Comparison of ENCODE assay signal across 20 cellular contexts in the genomic region with DNA sequence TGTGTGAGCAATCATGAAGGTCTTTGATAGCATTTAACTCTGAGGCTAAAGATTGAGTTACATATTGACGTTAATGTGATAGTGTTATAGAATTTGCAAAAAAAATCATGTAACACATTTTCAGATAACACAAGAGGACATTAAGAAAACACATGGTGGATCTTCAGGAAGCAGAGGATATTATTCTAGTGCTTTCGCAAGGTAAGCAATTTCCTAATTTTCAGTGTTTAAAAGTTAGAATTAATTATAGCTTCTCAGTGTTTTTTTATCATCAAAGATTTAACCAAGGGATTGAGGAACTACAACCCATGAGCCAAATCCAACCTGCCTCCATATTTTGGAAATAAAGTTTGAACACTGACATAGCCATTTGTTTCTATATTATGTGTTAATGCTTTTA.
DNase-seq lines count a peak whose midpoint lies in the region; ATAC-seq, FAIRE-seq and TF ChIP-seq lines count a peak whose summit lies in the region.
"Had no signal": no experiment of that assay in that cellular context is flagged by ENCODE, and none has a peak within 500 bp of the region (broad histone marks: within the 10 kb centered on the region; RNA-seq: fewer than 3 reads in every experiment).

No MANE protein-coding gene starts in this region.

- H3K79me1 ChIP-seq in IMR-90 (ENCODE audit: low read depth in 1 of 2, low read length in 2 of 2) = peaks cover 16 to 22% of the 10 kb centered on the region in 2 experiments

- no peak overlapping the region for H2AK5ac ChIP-seq in IMR-90 (ENCODE audit: low read depth, low read length)

- H3K79me2 ChIP-seq in K562 (ENCODE audit: control insufficient read depth, insufficient read depth, low read length) = no peaks in the 10 kb centered on the region

- in situ Hi-C loops in IMR-90 (cut with MboI; ENCODE audit: low sequenced_read_pairs) (loop anchor here (10.0 kb wide), 1 partner anchor 115 kb away; no protein-coding TSS in a partner anchor), K562 (cut with MboI) (no loop called here)

- TF ChIP-seq RAD21 in A549 (conservative IDR thresholded peaks at IDR 0.05 in 1 of 2, IDR thresholded peaks at IDR 0.05 in 1 of 2) (no peak), IMR-90 (IDR thresholded peaks at IDR 0.05; ENCODE audit: low read length) (no peak), K562 (CRISPR knock-in tag; conservative IDR thresholded peaks at IDR 0.05 in 1 of 2, IDR thresholded peaks at IDR 0.05 in 1 of 2) (no peak)

- no peak overlapping the region for H3K56ac ChIP-seq in IMR-90 (ENCODE audit: extremely low read depth, insufficient read depth, low read length)

- no peak overlapping the region for H3K9ac ChIP-seq in IMR-90 (ENCODE audit: low read depth, low read length)
- H3K9ac ChIP-seq in K562 (ENCODE audit: insufficient read depth in 1 of 2, low read depth in 2 of 2, low read length in 2 of 2) = no peak overlapping the region
- H3K9ac ChIP-seq: BLaER1, GM23248 had no signal

- 0 out of 3 replicates have a peak, but pooled peaks cover 3% of the 10 kb centered on the region for H3K4me1 ChIP-seq in A549
- H3K4me1 ChIP-seq in IMR-90 (ENCODE audit: control insufficient read depth, insufficient read depth, low read length) = peaks cover 3% of the 10 kb centered on the region
- no peaks in the 10 kb centered on the region for H3K4me1 ChIP-seq in K562 (replicated peaks in 1 of 2; ENCODE audit: control insufficient read depth in 2 of 2, insufficient read depth in 2 of 2, low read length in 2 of 2)

- H3K9me1 ChIP-seq in IMR-90 (ENCODE audit: insufficient read depth, low read length) (peaks cover 3% of the 10 kb centered on the region; the same call in 1 of the 2 replicates), K562 (ENCODE audit: control insufficient read depth, insufficient read depth, low read length) (no peaks in the 10 kb centered on the region)

- H3K14ac ChIP-seq in IMR-90 (replicated peaks; ENCODE audit: low read depth, low read length) = no peak overlapping the region

- POLR2A ChIA-PET in A549 (lab: Yijun Ruan, JAX) (no interaction called here), IMR-90 (lab: Charles Lee; ENCODE audit: unreplicated experiment) (no interaction called here), K562 (lab: Yijun Ruan, JAX) (no interaction called here)

- H3K27me3 ChIP-seq in IMR-90 (ENCODE audit: control insufficient read depth, insufficient read depth, low read length) (no peaks in the 10 kb centered on the region), K562 (ENCODE audit: control insufficient read depth in 2 of 2, insufficient read depth in 2 of 2, low read length in 2 of 2) (no peaks in the 10 kb centered on the region)
- H3K27me3 ChIP-seq: BLaER1 had no signal

- dilution Hi-C loops in IMR-90 (cut with HindIII; ENCODE audit: low sequenced_read_pairs, unreplicated experiment) = no loop called here

- CTCF ChIA-PET in A549 (lab: Yijun Ruan, JAX) (interaction anchor here (1.0 to 2.5 kb wide), 3 partner anchors 81 to 359 kb away, joined by 3 to 7 read pairs (median 3); no protein-coding TSS in a partner anchor), IMR-90 (lab: Yijun Ruan, JAX) (no interaction called here), K562 (lab: Yijun Ruan, JAX; ENCODE audit: low intra/inter-chr PET ratio) (interaction anchor here (1.8 kb wide), 1 partner anchor 352 kb away, joined by 5 read pairs; no protein-coding TSS in a partner anchor)

- TF ChIP-seq POLR2A in A549 (IDR thresholded peaks at IDR 0.05; ENCODE audit: low read length) (no peak), IMR-90 (IDR thresholded peaks at IDR 0.05; ENCODE audit: low read depth, low read length) (no peak), K562 (conservative IDR thresholded peaks at IDR 0.05) (no peak)

- no peak overlapping the region for H2BK15ac ChIP-seq in IMR-90 (ENCODE audit: low read depth, low read length)

- H2AK9ac ChIP-seq in IMR-90 (replicated peaks; ENCODE audit: low read depth, low read length, poor library complexity) = no peak overlapping the region

- H3K9me3 ChIP-seq in A549 (no peaks in the 10 kb centered on the region), IMR-90 (ENCODE audit: control insufficient read depth, insufficient read depth, low read length) (no peaks in the 10 kb centered on the region), K562 (replicated peaks; ENCODE audit: control insufficient read depth, insufficient read depth, low read depth, low read length) (no peaks in the 10 kb centered on the region; the same call in 1 of the 2 replicates)

- H4K5ac ChIP-seq in IMR-90 (ENCODE audit: low read depth, low read length) = no peak overlapping the region

- H3K4ac ChIP-seq in IMR-90 (ENCODE audit: low read depth, low read length) = no peak overlapping the region

- H3K36me3 ChIP-seq in IMR-90 (ENCODE audit: control insufficient read depth, insufficient read depth, low read length) (peaks cover 11% of the 10 kb centered on the region), K562 (ENCODE audit: control insufficient read depth, insufficient read depth, low read length) (peaks cover 52% of the 10 kb centered on the region)

- H3K4me3 ChIP-seq in A549 (no peak overlapping the region), IMR-90 (ENCODE audit: insufficient read depth, low read depth, low read length) (no peak overlapping the region), K562 (no peak overlapping the region)
- H3K4me3 ChIP-seq: BLaER1, GM23248 had no signal

- H2AFZ ChIP-seq in IMR-90 (replicated peaks; ENCODE audit: low read length, poor library complexity) (no peak overlapping the region), K562 (ENCODE audit: low read depth, low read length) (no peak overlapping the region)
- H2AFZ ChIP-seq: GM23248 had no signal

- no peak overlapping the region for H3K4me2 ChIP-seq in A549
- H3K4me2 ChIP-seq in IMR-90 (ENCODE audit: low read depth, low read length) = no peak overlapping the region
- no peak overlapping the region for H3K4me2 ChIP-seq in K562 (ENCODE audit: insufficient read depth, low read length)
- H3K4me2 ChIP-seq: BLaER1 had no signal

- no peak overlapping the region for H2BK20ac ChIP-seq in IMR-90 (ENCODE audit: low read depth, low read length)

- intact Hi-C loops in IMR-90 (cut with micrococcal nuclease) = loop anchor here (2.0 to 5.0 kb wide), 2 partner anchors 131 to 352 kb away; no protein-coding TSS in a partner anchor
- intact Hi-C loops in K562 (cut with micrococcal nuclease) = no loop called here
- intact Hi-C loops in sciatic nerve (cut with DNase I) = loop anchor here (10.0 kb wide), 1 partner anchor 115 kb away; no protein-coding TSS in a partner anchor

- ATAC-seq in A549 = no peak
- ATAC-seq in IMR-90 (ENCODE audit: low read depth) = no peak
- ATAC-seq in K562 = no peak
- ATAC-seq in HG02678 (IDR thresholded peaks at IDR 0.05; ENCODE audit: unreplicated experiment) = no peak
- ATAC-seq in sciatic nerve = no peak
- ATAC-seq: CD8-positive, alpha-beta T cell; HCT116 had no signal

- FAIRE-seq in A549 (lab: Jason Lieb, UNC) (no peak), G401.6 (lab: Jason Lieb, UNC) (peak; percentile 8), K562 (lab: Jason Lieb, UNC) (no peak)
- FAIRE-seq: D721Med, GM19239 had no signal

- TF ChIP-seq EP300 in A549 (IDR thresholded peaks at IDR 0.05) = no peak
- no peak for TF ChIP-seq EP300 in K562 (IDR thresholded peaks at IDR 0.05; ENCODE audit: low read length)

- BruUV-seq in IMR-90 (replicated peaks; lab: Mats Ljungman, UMichigan) (no TSS peak), K562 (replicated peaks; lab: Mats Ljungman, UMichigan) (no TSS peak)

- no peak overlapping the region for H4K8ac ChIP-seq in IMR-90 (ENCODE audit: low read depth in 2 of 2, low read length in 2 of 2)

- H3K23ac ChIP-seq in IMR-90 (ENCODE audit: low read depth, low read length) = no peak overlapping the region

- H4K91ac ChIP-seq in IMR-90 (ENCODE audit: insufficient read depth, low read depth, low read length) = no peak overlapping the region

- H4K20me1 ChIP-seq in IMR-90 (ENCODE audit: insufficient read depth, low read length) (no peaks in the 10 kb centered on the region), K562 (replicated peaks; ENCODE audit: control insufficient read depth, insufficient read depth, low read length) (no peaks in the 10 kb centered on the region)
- H4K20me1 ChIP-seq: BLaER1 had no signal

- DNase-seq in A549 (ENCODE audit: low read depth in 1 of 2, low spot score in 1 of 2) (no peak), IMR-90 (no peak), K562 (ENCODE audit: extremely low read depth in 1 of 4, low spot score in 3 of 4) (no peak), OCI-M2 (lab: John Stamatoyannopoulos, UW; ENCODE audit: unreplicated experiment) (no peak), COLO829 (ENCODE audit: low spot score) (no peak), sciatic nerve (ENCODE audit: low spot score) (no peak)
- DNase-seq: CD4-positive, CD25-positive, alpha-beta regulatory T cell; CD8-positive, alpha-beta T cell; DMS 273 treated with DMSO at 0.1 percent for 48 hours; DMS53; DMS79 treated with DMSO at 0.1 percent for 48 hours; GM23248; H9 had no signal

- H2BK5ac ChIP-seq in IMR-90 (ENCODE audit: low read depth, low read length, poor library complexity, severe bottlenecking) = no peak overlapping the region

- H2BK120ac ChIP-seq in IMR-90 (ENCODE audit: low read depth, low read length) = no peak overlapping the region

- no peak overlapping the region for H3K18ac ChIP-seq in IMR-90 (ENCODE audit: low read depth, low read length)

- no peak overlapping the region for H3K27ac ChIP-seq in A549
- no peak overlapping the region for H3K27ac ChIP-seq in IMR-90 (ENCODE audit: insufficient read depth, low read length)
- no peak overlapping the region for H3K27ac ChIP-seq in K562 (ENCODE audit: extremely low read depth, low read depth, low read length)
- H3K27ac ChIP-seq: BLaER1, C4-2B, GM23248 had no signal

- WGBS in A549 (ENCODE audit: missing lambda C conversion rate) = 94% methylated on average over 2 of the region's 2 CpGs
- no CpG with 5 or more reads among the region's 2 CpGs for WGBS in IMR-90 (ENCODE audit: extremely low coverage in 2 of 2, insufficient read length in 1 of 2), 2 experiments
- WGBS in K562 (ENCODE audit: insufficient coverage, low coverage, missing lambda C conversion rate) = 81% methylated on average over 2 of the region's 2 CpGs

- TF ChIP-seq CTCF in A549 (IDR thresholded peaks at IDR 0.05) (no peak), IMR-90 (conservative IDR thresholded peaks at IDR 0.05; ENCODE audit: low read depth, low read length) (no peak), K562 (IDR thresholded peaks at IDR 0.05 in 2 of 3, conservative IDR thresholded peaks at IDR 0.05 in 1 of 3; ENCODE audit: insufficient read depth in 2 of 3, low read depth in 1 of 3, low read length in 3 of 3) (no peak)

TF ChIP-seq in A549, 52 proteins besides CTCF, POLR2A, EP300 and RAD21:
- TF ChIP-seq BHLHE40 (IDR thresholded peaks at IDR 0.05; ENCODE audit: low read depth, low read length) (no peak), MAFK (IDR thresholded peaks at IDR 0.05; ENCODE audit: partially characterized antibody) (peak; percentile 88)
TF ChIP-seq in A549: peak in this region for 1.

TF ChIP-seq in K562, 482 proteins besides CTCF, POLR2A, EP300 and RAD21 (continues in another document):
- no peak for TF ChIP-seq DMBX1 (CRISPR knock-in tag; IDR thresholded peaks at IDR 0.05; ENCODE audit: borderline replicate concordance)
- no peak for TF ChIP-seq ZKSCAN3 (CRISPR knock-in tag; IDR thresholded peaks at IDR 0.05)
- TF ChIP-seq MAFF (IDR thresholded peaks at IDR 0.05; ENCODE audit: low read length) = peak; percentile 31; the same call in 1 of the 2 replicates
- no peak for TF ChIP-seq FOS (IDR thresholded peaks at IDR 0.05; ENCODE audit: extremely low read depth, insufficient read length)

Comparison
In these comparisons a context has a peak if more than half of its experiments do, and no peak if none do; other contexts are left out.
1. Of the 35 proteins assayed by ChIP-seq in both K562 and A549: peak only in K562: none; only in A549: none; in both: MAFK; in neither: 34.